Comparison of ENCODE assay signal across 8 cellular contexts in genomic region chr19:54415208-54415900, GRCh38. TPM values are rescaled to one million over a fixed set of nuclear protein-coding genes. Genes with fewer than 3 reads are reported as not detected.
A peak's percentile ranks its signal among the peaks of the same experiment; 100 is the strongest.
DNase-seq lines count a peak whose midpoint lies in the region; ATAC-seq, FAIRE-seq and TF ChIP-seq lines count a peak whose summit lies in the region.

Gene TTYH1 (plus strand): TSS chr19:54415464. CDS start chr19:54415553, 89 bp downstream.

- DNase-seq in GM13977 (ENCODE audit: low spot score) = peak; percentile 82
- peak; percentile 14 for DNase-seq in activated T-cell treated with anti-CD3 and anti-CD28 coated beads for 24 hours (ENCODE audit: low read depth)
- peak; percentile 13 for DNase-seq in hepatic stellate cell (ENCODE audit: low spot score)
- peak; percentile 54 for DNase-seq in stimulated activated CD4-positive, alpha-beta T cell treated with anti-CD3 and anti-CD28 coated beads, Interleukin-4, amount 100 ng/mL, for 1 hour
- DNase-seq in KG1 (lab: John Stamatoyannopoulos, UW) = no peak
- DNase-seq in GM12892 (ENCODE audit: insufficient read length) = no peak

- FAIRE-seq in GM12892 (lab: Jason Lieb, UNC) = no peak

- in situ Hi-C loops in GM13977 (cut with MboI; ENCODE audit: low pct_unique_long_range_greater_than_20kb, low sequenced_read_pairs, unreplicated experiment) = no loop called here

- ATAC-seq in GM21825 (IDR thresholded peaks at IDR 0.05; ENCODE audit: unreplicated experiment) (no peak), HG02970 (IDR thresholded peaks at IDR 0.05; ENCODE audit: low FRiP score, unreplicated experiment) (no peak)

- peak; percentile 46 for TF ChIP-seq CTCF in GM13977 (IDR thresholded peaks at IDR 0.05; ENCODE audit: extremely low read depth, insufficient read depth, missing control alignments)

- TF ChIP-seq POLR2A in GM12892 (IDR thresholded peaks at IDR 0.05; ENCODE audit: low read depth, low read length) = no peak

RNA-seq across cellular contexts. Expression of gene TTYH1, which starts in this region (rescaled TPM):
- 1.5 TPM for polyA plus RNA-seq in GM12892 (2012; ENCODE audit: missing spikeins)

Comparison
In these comparisons a context has a peak if more than half of its experiments do, and no peak if none do; other contexts are left out.
1. DNase-seq: peak in GM13977 (single experiment), activated T-cell treated with anti-CD3 and anti-CD28 coated beads for 24 hours (single experiment), hepatic stellate cell (single experiment) and stimulated activated CD4-positive, alpha-beta T cell treated with anti-CD3 and anti-CD28 coated beads, Interleukin-4, amount 100 ng/mL, for 1 hour (single experiment); none in KG1 (single experiment) and GM12892 (single experiment).